Comparison of ENCODE assay signal across 27 cellular contexts in the genomic region with DNA sequence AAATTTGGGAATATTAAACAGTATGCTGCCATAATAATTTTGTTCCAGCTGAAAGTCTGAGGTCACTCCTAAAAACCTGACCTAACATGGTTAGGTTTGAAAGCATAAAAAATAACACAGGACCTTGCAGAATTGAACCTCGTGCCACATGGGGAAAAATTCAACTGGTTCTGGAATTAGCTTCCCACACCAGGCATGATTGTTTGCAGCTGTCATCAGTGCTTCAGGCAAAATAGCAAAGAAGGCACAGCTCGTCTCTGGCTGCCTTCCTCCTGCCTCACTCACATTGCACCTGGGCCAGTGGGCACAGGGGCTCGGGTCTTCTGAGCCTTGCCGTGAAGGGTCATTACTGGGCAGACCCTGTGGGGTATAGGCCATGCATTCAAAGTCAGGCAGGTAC.
DNase-seq lines count a peak whose midpoint lies in the region; ATAC-seq and TF ChIP-seq lines count a peak whose summit lies in the region.
"Had no signal": no experiment of that assay in that cellular context is flagged by ENCODE, and none has a peak within 500 bp of the region (broad histone marks: within the 10 kb centered on the region; RNA-seq: fewer than 3 reads in every experiment).

No MANE protein-coding gene starts in this region.

- no peaks in the 10 kb centered on the region for H3K36me3 ChIP-seq in SK-N-SH (replicated peaks in 1 of 2; ENCODE audit: control insufficient read depth in 1 of 2, insufficient read depth in 2 of 2, low read length in 1 of 2)
- H3K36me3 ChIP-seq: BE2C, MG63 had no signal

- H3K27ac ChIP-seq in SK-N-SH (ENCODE audit: low read depth in 2 of 2, low read length in 1 of 2) (no peak overlapping the region), coronary artery (no peak overlapping the region)
- H3K27ac ChIP-seq: 22Rv1, PC-9 had no signal

- H3K9ac ChIP-seq in SK-N-SH: no peak overlapping the region

- TF ChIP-seq EP300 in SK-N-SH (IDR thresholded peaks at IDR 0.05; ENCODE audit: borderline replicate concordance in 1 of 2, low read depth in 1 of 2, low read length in 1 of 2): peak in 1 of 2 experiments; percentile 25; a peak in 1 of 4 replicates

- H4K20me1 ChIP-seq in SK-N-SH (ENCODE audit: insufficient read depth): no peaks in the 10 kb centered on the region

- no peaks in the 10 kb centered on the region for H3K9me2 ChIP-seq in SK-N-SH

- H3K27ac Mint-ChIP-seq in osteocyte (ENCODE audit: unreplicated experiment): peak overlapping the region; percentile 61
- H3K27ac Mint-ChIP-seq: CD14-positive monocyte had no signal

- peaks cover 0 to 6% of the 10 kb centered on the region in 2 experiments; a peak in 1 of 4 replicates for H3K4me1 ChIP-seq in SK-N-SH (ENCODE audit: control insufficient read depth in 1 of 2, insufficient read depth in 2 of 2, low read depth in 1 of 2, low read length in 1 of 2)
- H3K4me1 ChIP-seq: BE2C had no signal

- CTCF ChIA-PET in SK-N-SH (lab: Yijun Ruan, JAX): no interaction called here

- H3K4me2 ChIP-seq in SK-N-SH: no peak overlapping the region
- H3K4me2 ChIP-seq: PC-9 had no signal

- ATAC-seq in esophagus mucosa: peak; percentile 8

- H3K4me3 Mint-ChIP-seq in osteocyte (ENCODE audit: unreplicated experiment): no peak overlapping the region
- H3K4me3 Mint-ChIP-seq: CD14-positive monocyte had no signal

- H3K4me1 Mint-ChIP-seq in osteocyte (ENCODE audit: unreplicated experiment): peaks cover 18% of the 10 kb centered on the region
- H3K4me1 Mint-ChIP-seq: CD14-positive monocyte had no signal

- no peaks in the 10 kb centered on the region for H3K9me3 ChIP-seq in SK-N-SH
- H3K9me3 ChIP-seq: BE2C, MG63 had no signal

- H3K79me2 ChIP-seq in SK-N-SH (ENCODE audit: insufficient read depth): no peaks in the 10 kb centered on the region

- 31% methylated on average over 3 of the region's 4 CpGs for WGBS in SK-N-SH (ENCODE audit: low lambda C conversion rate)

- peaks cover 4% of the 10 kb centered on the region for H3K27me3 Mint-ChIP-seq in osteocyte (ENCODE audit: unreplicated experiment)

- DNase-seq in AG20443 (ENCODE audit: low spot score) (peak; percentile 20), SK-N-SH (peak; percentile 8), osteocyte (ENCODE audit: extremely low spot score, unreplicated experiment) (no peak), hypothalamus (lab: John Stamatoyannopoulos, UW) (no peak), NCI-H2196 (lab: John Stamatoyannopoulos, UW; ENCODE audit: unreplicated experiment) (no peak), SIG-M5 (lab: John Stamatoyannopoulos, UW) (no peak), coronary artery (ENCODE audit: low spot score) (no peak)
- DNase-seq: BE2C, DMS153, DND-41, HCEC 1CT, IMR-90, KG1, MG63, NCI-H1105 treated with DMSO at 0.1 percent for 48 hours, NCI-H146, NCI-H1930, NCI-H2107, NCI-H446, NCI-H524 treated with DMSO at 0.1 percent for 48 hours, NCI-H82, PC-9, Right ventricle myocardium superior, RPMI8226 had no signal

- POLR2A ChIA-PET in SK-N-SH (lab: Yijun Ruan, JAX): interaction anchor here (0.6 kb wide), 1 partner anchor 139 kb away, joined by 3 read pairs; no protein-coding TSS in a partner anchor

- no peaks in the 10 kb centered on the region for H3K27me3 ChIP-seq in SK-N-SH (ENCODE audit: insufficient read depth)
- H3K27me3 ChIP-seq: BE2C, MG63 had no signal

- no peaks in the 10 kb centered on the region for H3F3A ChIP-seq in SK-N-SH (replicated peaks; ENCODE audit: insufficient read depth)

- no peaks in the 10 kb centered on the region for H3K36me3 Mint-ChIP-seq in osteocyte (ENCODE audit: unreplicated experiment)
- H3K36me3 Mint-ChIP-seq: CD14-positive monocyte had no signal

- H3K4me3 ChIP-seq in SK-N-SH (ENCODE audit: low read depth in 2 of 2, low read length in 1 of 2) (no peak overlapping the region), coronary artery (no peak overlapping the region)
- H3K4me3 ChIP-seq: MG63, PC-9 had no signal

- H2AFZ ChIP-seq in SK-N-SH (ENCODE audit: low read depth): no peak overlapping the region
- H2AFZ ChIP-seq: PC-9 had no signal

- no peaks in the 10 kb centered on the region for H3K9me3 Mint-ChIP-seq in osteocyte (ENCODE audit: unreplicated experiment)

- TF ChIP-seq CTCF in SK-N-SH (IDR thresholded peaks at IDR 0.05) (no peak), osteocyte (IDR thresholded peaks at IDR 0.05) (no peak), coronary artery (IDR thresholded peaks at IDR 0.05) (no peak)

- TF ChIP-seq RAD21 in SK-N-SH (IDR thresholded peaks at IDR 0.05; ENCODE audit: low read length): no peak; the same call in 1 of the 2 replicates

TF ChIP-seq in SK-N-SH, 30 proteins besides CTCF, POLR2A, EP300 and RAD21:
- TF ChIP-seq CHD2 (IDR thresholded peaks at IDR 0.05; ENCODE audit: low read length, partially characterized antibody): peak; percentile 14
- TF ChIP-seq GATA2 (CRISPR knock-in tag; IDR thresholded peaks at IDR 0.05): no peak
- peak; percentile 38; the same call in 1 of the 2 replicates for TF ChIP-seq MXI1 (IDR thresholded peaks at IDR 0.05; ENCODE audit: low read depth, low read length)
- TF ChIP-seq TCF12 (IDR thresholded peaks at IDR 0.05): no peak
- no peak for TF ChIP-seq TAF1 (IDR thresholded peaks at IDR 0.05; ENCODE audit: borderline replicate concordance, low read depth, low read length)
TF ChIP-seq in SK-N-SH: peak in this region for 2.

Comparison
In these comparisons a context has a peak if more than half of its experiments do, and no peak if none do; other contexts are left out.
1. DNase-seq: peak in AG20443 (single experiment) and SK-N-SH (single experiment); none in osteocyte (single experiment), hypothalamus (0 of 51), NCI-H2196 (single experiment), SIG-M5 (single experiment) and coronary artery (single experiment).